In the genomic region with DNA sequence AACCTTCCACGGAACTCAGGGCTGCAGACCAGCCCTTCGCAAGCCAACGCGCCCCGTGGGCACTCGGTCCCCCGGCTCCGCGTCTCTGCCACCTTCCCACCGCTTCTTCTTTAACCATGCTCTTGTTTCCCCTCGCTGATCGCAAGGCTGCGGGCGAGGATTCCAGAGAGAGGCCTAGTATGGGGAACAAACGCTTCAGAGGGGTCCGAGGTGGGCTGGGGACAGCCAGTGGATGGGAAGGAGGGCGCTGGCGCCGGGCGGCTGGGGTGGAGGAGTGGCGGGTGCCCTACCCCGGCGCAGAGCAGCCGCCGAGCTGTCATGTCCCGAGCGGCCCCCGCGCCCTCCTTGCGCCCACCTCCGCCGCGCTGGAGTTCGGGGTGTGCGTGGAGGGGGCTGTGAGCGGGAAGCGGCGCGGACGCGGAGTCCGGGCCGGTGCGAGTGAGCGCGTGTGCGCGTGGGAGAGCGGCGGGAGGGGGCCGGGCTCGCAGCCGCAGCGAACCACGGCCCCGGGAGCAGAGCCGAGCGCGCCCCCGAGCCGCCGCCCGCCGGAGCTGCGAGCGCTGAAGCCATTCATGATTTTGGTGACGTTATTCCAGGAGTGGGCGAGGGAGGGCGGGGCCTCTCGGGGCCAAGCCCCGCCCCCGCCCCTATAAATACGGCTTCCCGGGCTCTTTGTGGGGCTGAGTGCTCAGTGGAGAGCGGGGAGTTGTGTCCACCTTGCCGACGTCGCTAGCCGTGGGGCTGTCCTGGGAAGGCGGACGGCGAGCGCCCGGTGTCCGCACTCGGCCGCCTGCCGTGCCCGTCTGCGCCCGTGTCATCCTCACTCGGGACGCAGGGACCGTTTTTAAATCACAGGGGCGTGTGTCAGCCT, we compare ENCODE assay signal across 9 cellular contexts. TPM values are rescaled to one million over a fixed set of nuclear protein-coding genes. Genes with fewer than 3 reads are reported as not detected.
DNase-seq lines count a peak whose midpoint lies in the region; ATAC-seq, FAIRE-seq and TF ChIP-seq lines count a peak whose summit lies in the region.
"Had no signal": no experiment of that assay in that cellular context is flagged by ENCODE, and none has a peak within 500 bp of the region (broad histone marks: within the 10 kb centered on the region; RNA-seq: fewer than 3 reads in every experiment).

Gene LBH, plus strand, starts transcription at position 680 of the 871 bp plus-strand sequence. CDS start 205 bp downstream, outside the sequence.

- H2BK120ac ChIP-seq in neuronal stem cell (ENCODE audit: low read depth, low read length), result peak within 1 kb of the TSS; percentile 42

- no peak within 1 kb of the TSS for H2BK5ac ChIP-seq in neuronal stem cell (ENCODE audit: low read length)

- peak within 1 kb of the TSS; percentile 87 to 94 for H3K4me3 Mint-ChIP-seq in CD14-positive monocyte

- TF ChIP-seq CTCF in CD14-positive monocyte (IDR thresholded peaks at IDR 0.05) (no peak), subcutaneous adipose tissue (IDR thresholded peaks at IDR 0.05; ENCODE audit: low read depth) (no peak)

- H3K4me1 ChIP-seq in HUES48 (ENCODE audit: control insufficient read depth, insufficient read depth, low read length) (peaks cover 14% of the 10 kb centered on the region), SJCRH30 (peaks cover 13% of the 10 kb centered on the region), neuronal stem cell (ENCODE audit: control insufficient read depth in 2 of 2, insufficient read depth in 1 of 2, low read depth in 1 of 2, low read length in 2 of 2) (peaks cover 2 to 13% of the 10 kb centered on the region in 2 donors)

- peaks cover 17% of the 10 kb centered on the region for H3K36me3 ChIP-seq in HUES48 (ENCODE audit: control insufficient read depth, insufficient read depth, low read length)
- H3K36me3 ChIP-seq in SJCRH30, result peaks cover 18% of the 10 kb centered on the region
- no peaks in the 10 kb centered on the region for H3K36me3 ChIP-seq in neuronal stem cell (replicated peaks in 1 of 2; ENCODE audit: control insufficient read depth in 2 of 2, insufficient read depth in 2 of 2, low read length in 2 of 2)

- peaks cover 2 to 15% of the 10 kb centered on the region in 2 donors for H3K36me3 Mint-ChIP-seq in CD14-positive monocyte

- H3K27me3 ChIP-seq in HUES48 (ENCODE audit: control insufficient read depth, insufficient read depth, low read length), result peaks cover 35% of the 10 kb centered on the region
- no peaks in the 10 kb centered on the region for H3K27me3 ChIP-seq in SJCRH30
- H3K27me3 ChIP-seq in neuronal stem cell (ENCODE audit: control insufficient read depth in 3 of 3, insufficient read depth in 3 of 3, low read depth in 1 of 3, low read length in 3 of 3), result peaks cover 0 to 53% (median 23%) of the 10 kb centered on the region in 3 experiments

- H2AK5ac ChIP-seq in neuronal stem cell (ENCODE audit: low read depth, low read length), result no peak within 1 kb of the TSS

- H3K4me1 Mint-ChIP-seq in CD14-positive monocyte, result peaks cover 29% of the 10 kb centered on the region

- no peak within 1 kb of the TSS for H4K8ac ChIP-seq in neuronal stem cell (ENCODE audit: low read depth, low read length)

- H3K27me3 Mint-ChIP-seq in CD14-positive monocyte (ENCODE audit: low read depth in 3 of 3), result peaks cover 57 to 71% (median 61%) of the 10 kb centered on the region in 3 donors

- peak within 1 kb of the TSS; percentile 90 for H3K14ac ChIP-seq in neuronal stem cell (ENCODE audit: low read length)

- no peak within 1 kb of the TSS for H4K91ac ChIP-seq in neuronal stem cell (ENCODE audit: low read depth, low read length, poor library complexity)

- H3K4ac ChIP-seq in neuronal stem cell (ENCODE audit: low read length), result peak within 1 kb of the TSS; percentile 84

- H3K79me1 ChIP-seq in neuronal stem cell (ENCODE audit: low read depth, low read length), result no peaks in the 10 kb centered on the region

- no peak within 1 kb of the TSS for H2BK12ac ChIP-seq in neuronal stem cell (ENCODE audit: low read length)

- H2AFZ ChIP-seq in neuronal stem cell (ENCODE audit: low read length), result peak within 1 kb of the TSS; percentile 98

- DNase-seq in CD14-positive monocyte (ENCODE audit: low spot score) (no peak), SJCRH30 (peak; percentile 91 to 98), frontal cortex (ENCODE audit: low spot score in 2 of 2) (peak; percentile 91 to 96), neuronal stem cell (ENCODE audit: low spot score) (peak; percentile 91)
- peak; percentile 87 for DNase-seq in activated gamma-delta T cell treated with anti-CD3 and anti-CD28 coated beads, Interleukin-2, amount 50 U/mL, for 16 hours (ENCODE audit: low read depth)

- H3K27ac Mint-ChIP-seq in CD14-positive monocyte, result peak within 1 kb of the TSS in 1 of 7 donors; percentile 50

- peaks cover 0 to 9% (median 8%) of the 10 kb centered on the region in 7 donors for H3K9me3 Mint-ChIP-seq in CD14-positive monocyte

- peak within 1 kb of the TSS; percentile 100 for H3K4me2 ChIP-seq in neuronal stem cell (ENCODE audit: insufficient read depth, low read length, poor library complexity, severe bottlenecking)

- peak within 1 kb of the TSS; percentile 94 for H3K18ac ChIP-seq in neuronal stem cell (ENCODE audit: low read length)

- H3K9ac ChIP-seq in HUES48 (ENCODE audit: low read depth, low read length) (peak within 1 kb of the TSS; percentile 69), neuronal stem cell (ENCODE audit: low read depth, low read length, poor library complexity) (peak within 1 kb of the TSS; percentile 90)

- no peak within 1 kb of the TSS for H2BK15ac ChIP-seq in neuronal stem cell (ENCODE audit: low read length)

- H3K4me3 ChIP-seq in HUES48 (ENCODE audit: low read depth, low read length) (peak within 1 kb of the TSS; percentile 74), SJCRH30 (peak within 1 kb of the TSS; percentile 86), neuronal stem cell (ENCODE audit: low read length in 2 of 2) (peak within 1 kb of the TSS; percentile 63 to 91)

- no CpG with 5 or more reads among the region's 95 CpGs for WGBS in neuronal stem cell (ENCODE audit: extremely low coverage in 2 of 2, insufficient read length in 2 of 2, insufficient replicate concordance in 1 of 2), 2 donors

- intact Hi-C loops in CD14-positive monocyte (cut with micrococcal nuclease), result no loop called here

- ATAC-seq in GM19455 (IDR thresholded peaks at IDR 0.05; ENCODE audit: unreplicated experiment), result peak; percentile 42

- H3K9me3 ChIP-seq in HUES48 (ENCODE audit: control insufficient read depth, insufficient read depth, low read length), result no peaks in the 10 kb centered on the region
- H3K9me3 ChIP-seq in SJCRH30 (replicated peaks), result no peaks in the 10 kb centered on the region
- H3K9me3 ChIP-seq in neuronal stem cell (replicated peaks in 1 of 2; ENCODE audit: control insufficient read depth in 2 of 2, insufficient read depth in 1 of 2, low read depth in 1 of 2, low read length in 2 of 2), result no peaks in the 10 kb centered on the region

- peak within 1 kb of the TSS; percentile 98 for H3K23ac ChIP-seq in neuronal stem cell (ENCODE audit: low read depth, low read length, poor library complexity)

- H3K27ac ChIP-seq in HUES48 (ENCODE audit: low read depth, low read length) (peak within 1 kb of the TSS; percentile 68), SJCRH30 (peak within 1 kb of the TSS; percentile 85), neuronal stem cell (replicated peaks; ENCODE audit: low read length) (no peak within 1 kb of the TSS)

- FAIRE-seq in frontal cortex (lab: Jason Lieb, UNC), result no peak
- FAIRE-seq: colon had no signal

RNA-seq across cellular contexts. Expression of gene LBH, which starts in this region (rescaled TPM):
- polyA plus RNA-seq in CD14-positive monocyte, result under 1 TPM; 0.42 to 0.76 TPM
- 140 and 158 TPM in 2 replicates for total RNA-seq in SJCRH30 (2014; rRNA removed; shearing (Covaris generic))
- total RNA-seq in frontal cortex, result 68.9 TPM
- 20.2 TPM for polyA plus RNA-seq in neuronal stem cell (2013, experiment 1 of 2)
- polyA plus RNA-seq in neuronal stem cell (2013, experiment 2 of 2), result 18.1 TPM
- total RNA-seq in subcutaneous adipose tissue, result 10 to 100 TPM; 11.7 to 16.3 (median 12.5) TPM
